Comparison of ENCODE assay signal across 8 cellular contexts in the genomic region with DNA sequence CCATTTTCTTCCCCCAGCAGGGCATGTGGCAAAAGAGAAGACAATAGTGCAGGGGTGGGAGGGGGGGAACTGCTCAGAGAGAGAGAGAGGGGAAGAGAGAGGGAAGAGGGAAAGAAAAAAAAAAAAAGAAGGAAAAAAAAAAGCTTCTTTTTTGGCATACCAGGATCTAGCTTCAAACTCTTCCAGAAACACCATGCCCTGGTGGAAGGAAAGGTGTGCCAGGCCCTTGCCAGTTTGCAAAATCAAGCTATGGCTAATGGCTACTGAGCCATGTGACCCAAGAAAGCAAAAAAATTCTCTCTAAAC. TPM values are rescaled to one million over a fixed set of nuclear protein-coding genes. Genes with fewer than 3 reads are reported as not detected.
DNase-seq lines count a peak whose midpoint lies in the region; ATAC-seq, FAIRE-seq and TF ChIP-seq lines count a peak whose summit lies in the region.

No MANE protein-coding gene starts in this region.

- dilution Hi-C loops in endothelial cell of umbilical vein (cut with MboI; ENCODE audit: extremely low pct_ligation_motif_present, low sequenced_read_pairs), result no loop called here

- CTCF ChIA-PET in Caco-2 (lab: Charles Lee) (interaction anchor here (0.5 to 10.2 kb wide), 18 partner anchors 17 to 1394 kb away, joined by 3 to 306 read pairs (median 5); partner anchors contain the start of gene NCOA3), PC-3 (lab: Charles Lee) (interaction anchor here (0.7 to 1.4 kb wide), 4 partner anchors 28 to 146 kb away, joined by 3 to 5 read pairs (median 4); partner anchors contain the start of gene NCOA3), endothelial cell of umbilical vein (lab: Charles Lee) (interaction anchor here (0.8 to 16.6 kb wide), 8 partner anchors 8 to 265 kb away, joined by 3 to 406 read pairs (median 10); no protein-coding TSS in a partner anchor)

- H3K36me3 ChIP-seq in Caco-2 (ENCODE audit: control insufficient read depth, insufficient read depth, low read length), result peaks cover 2% of the 10 kb centered on the region; the same call in 1 of the 2 replicates
- no peaks in the 10 kb centered on the region for H3K36me3 ChIP-seq in PC-3 (ENCODE audit: low read depth, low read length)
- H3K36me3 ChIP-seq in endothelial cell of umbilical vein (ENCODE audit: control insufficient read depth in 2 of 2, extremely low read depth in 1 of 2, insufficient read depth in 2 of 2, low read length in 2 of 2), result no peaks in the 10 kb centered on the region
- no peaks in the 10 kb centered on the region for H3K36me3 ChIP-seq in pancreas

- TF ChIP-seq POLR2A in endothelial cell of umbilical vein (IDR thresholded peaks at IDR 0.05; ENCODE audit: low read depth, low read length), result no peak

- H3K27me3 Mint-ChIP-seq in Caco-2 (ENCODE audit: insufficient read depth, unreplicated experiment), result no peaks in the 10 kb centered on the region

- peak overlapping the region; percentile 94 for H3K9ac ChIP-seq in PC-3 (ENCODE audit: low read length)
- H3K9ac ChIP-seq in endothelial cell of umbilical vein (replicated peaks; ENCODE audit: extremely low read depth, insufficient read depth, low read length), result peak overlapping the region; percentile 84

- H3K4me1 ChIP-seq in Caco-2 (peaks cover 70% of the 10 kb centered on the region), PC-3 (ENCODE audit: insufficient read depth, low read length) (peaks cover 99% of the 10 kb centered on the region), endothelial cell of umbilical vein (ENCODE audit: control insufficient read depth, extremely low read depth, insufficient read depth, low read length) (peaks cover 95% of the 10 kb centered on the region), pancreas (peaks cover 91 to 96% (median 93%) of the 10 kb centered on the region in 3 donors)

- ATAC-seq in PC-3 (no peak), pancreas (no peak), GM21825 (IDR thresholded peaks at IDR 0.05; ENCODE audit: unreplicated experiment) (no peak), HG03025 (IDR thresholded peaks at IDR 0.05; ENCODE audit: low FRiP score, unreplicated experiment) (no peak)

- no peaks in the 10 kb centered on the region for H3K9me1 ChIP-seq in endothelial cell of umbilical vein (replicated peaks; ENCODE audit: control insufficient read depth, extremely low read depth, insufficient read depth, low read length)

- peak overlapping the region; percentile 100 for H3K27ac Mint-ChIP-seq in Caco-2 (ENCODE audit: unreplicated experiment)

- H3K4me2 ChIP-seq in PC-3 (ENCODE audit: low read length) (peak overlapping the region; percentile 75), endothelial cell of umbilical vein (ENCODE audit: insufficient read depth, low read length) (peak overlapping the region; percentile 97)

- H3K79me2 ChIP-seq in PC-3 (ENCODE audit: low read length), result peaks cover 52% of the 10 kb centered on the region
- peaks cover 52% of the 10 kb centered on the region for H3K79me2 ChIP-seq in endothelial cell of umbilical vein (ENCODE audit: control insufficient read depth, insufficient read depth, low read length)

- H3K36me3 Mint-ChIP-seq in Caco-2 (ENCODE audit: insufficient read depth, unreplicated experiment), result peaks cover 59% of the 10 kb centered on the region

- H4K20me1 ChIP-seq in PC-3 (ENCODE audit: low read length), result no peaks in the 10 kb centered on the region
- no peaks in the 10 kb centered on the region for H4K20me1 ChIP-seq in endothelial cell of umbilical vein (replicated peaks; ENCODE audit: control insufficient read depth, extremely low read depth, insufficient read depth, low read length)

- peak overlapping the region; percentile 53 for H2AFZ ChIP-seq in PC-3 (ENCODE audit: low read length)
- no peak overlapping the region for H2AFZ ChIP-seq in endothelial cell of umbilical vein (ENCODE audit: low read depth, low read length)

- H3K4me1 Mint-ChIP-seq in Caco-2 (ENCODE audit: low read depth, unreplicated experiment), result peaks cover 67% of the 10 kb centered on the region

- H3K4me3 Mint-ChIP-seq in Caco-2 (ENCODE audit: unreplicated experiment), result peak overlapping the region; percentile 95

- peak overlapping the region; percentile 38 for H3K4me3 ChIP-seq in Caco-2 (ENCODE audit: low read depth, low read length)
- H3K4me3 ChIP-seq in PC-3 (ENCODE audit: low read length), result no peak overlapping the region
- peak overlapping the region in 2 of 3 experiments; percentile 35 to 82 for H3K4me3 ChIP-seq in endothelial cell of umbilical vein (replicated peaks in 1 of 3; ENCODE audit: insufficient read depth in 1 of 3, low read depth in 1 of 3, low read length in 3 of 3)
- peak overlapping the region in 1 of 4 donors; percentile 19 for H3K4me3 ChIP-seq in pancreas

- H3K27ac ChIP-seq in PC-3 (ENCODE audit: low read length) (peak overlapping the region; percentile 96), endothelial cell of umbilical vein (ENCODE audit: insufficient read depth, low read depth, low read length) (peak overlapping the region; percentile 97), pancreas (peak overlapping the region; percentile 94 to 99 (median 98))

- intact Hi-C loops in Caco-2 (cut with micrococcal nuclease; ENCODE audit: unreplicated experiment) (loop anchor here (1.0 kb wide), 1 partner anchor 15 kb away; no protein-coding TSS in a partner anchor), PC-3 (cut with micrococcal nuclease) (no loop called here), endothelial cell of umbilical vein (cut with micrococcal nuclease) (no loop called here), pancreas (cut with DNase I) (loop anchor here in 1 of 3 donors (5.0 kb wide), 1 partner anchor 39 kb away; no protein-coding TSS in a partner anchor)

- FAIRE-seq in endothelial cell of umbilical vein (lab: Jason Lieb, UNC) (no peak), pancreas (lab: Jason Lieb, UNC) (no peak), D721Med (lab: Jason Lieb, UNC) (no peak)

- no peaks in the 10 kb centered on the region for H3K9me3 Mint-ChIP-seq in Caco-2 (ENCODE audit: unreplicated experiment)

- BruUV-seq in Caco-2 (replicated peaks; lab: Mats Ljungman, UMichigan) (no TSS peak), PC-3 (replicated peaks; lab: Mats Ljungman, UMichigan) (no TSS peak), endothelial cell of umbilical vein (replicated peaks; lab: Mats Ljungman, UMichigan) (TSS peak; percentile 3)

- H3K9me2 ChIP-seq in PC-3 (replicated peaks; ENCODE audit: low read length), result no peaks in the 10 kb centered on the region

- H3K9me3 ChIP-seq in Caco-2, result no peaks in the 10 kb centered on the region
- H3K9me3 ChIP-seq in PC-3 (ENCODE audit: low read length), result no peaks in the 10 kb centered on the region
- no peaks in the 10 kb centered on the region for H3K9me3 ChIP-seq in endothelial cell of umbilical vein (replicated peaks; ENCODE audit: control insufficient read depth, insufficient read depth, low read length)
- H3K9me3 ChIP-seq in pancreas, result no peaks in the 10 kb centered on the region

- peaks cover 26% of the 10 kb centered on the region for H3F3A ChIP-seq in PC-3 (ENCODE audit: low read length, unreplicated experiment)

- TF ChIP-seq CTCF in Caco-2 (IDR thresholded peaks at IDR 0.05; ENCODE audit: insufficient read depth in 1 of 2, low read depth in 1 of 2, low read length in 1 of 2, severe bottlenecking in 1 of 2, unreplicated experiment in 1 of 2) (no peak), PC-3 (conservative IDR thresholded peaks at IDR 0.05; ENCODE audit: low read depth, low read length) (no peak), endothelial cell of umbilical vein (IDR thresholded peaks at IDR 0.05; ENCODE audit: extremely low read depth in 1 of 2, insufficient read depth in 1 of 2, low read depth in 1 of 2, low read length in 2 of 2) (no peak), pancreas (IDR thresholded peaks at IDR 0.05) (no peak), D721Med (IDR thresholded peaks at IDR 0.05; ENCODE audit: insufficient read depth, missing control alignments) (no peak)

- POLR2A ChIA-PET in Caco-2 (lab: Charles Lee) (interaction anchor here (0.6 to 7.8 kb wide), 29 partner anchors 9 to 1182 kb away, joined by 3 to 140 read pairs (median 8); partner anchors contain the start of gene NCOA3), PC-3 (lab: Charles Lee; ENCODE audit: unreplicated experiment) (interaction anchor here (0.6 to 0.7 kb wide), 2 partner anchors 36 to 39 kb away, joined by 3 to 6 read pairs; no protein-coding TSS in a partner anchor), endothelial cell of umbilical vein (lab: Charles Lee) (interaction anchor here (0.8 to 7.4 kb wide), 6 partner anchors 21 to 53 kb away, joined by 3 to 60 read pairs (median 6); no protein-coding TSS in a partner anchor)

- DNase-seq in Caco-2, result no peak
- no peak for DNase-seq in PC-3
- no peak for DNase-seq in endothelial cell of umbilical vein (ENCODE audit: low read depth, low spot score)
- no peak for DNase-seq in pancreas
- DNase-seq in DMS53 (lab: John Stamatoyannopoulos, UW), result no peak
- DNase-seq in D721Med (ENCODE audit: insufficient read length, low spot score), result no peak

- no peaks in the 10 kb centered on the region for H3K27me3 ChIP-seq in Caco-2 (replicated peaks; ENCODE audit: control insufficient read depth, insufficient read depth, low read length)
- H3K27me3 ChIP-seq in PC-3 (ENCODE audit: low read length), result no peaks in the 10 kb centered on the region
- H3K27me3 ChIP-seq in endothelial cell of umbilical vein (ENCODE audit: control insufficient read depth in 2 of 2, insufficient read depth in 2 of 2, low read length in 2 of 2), result no peaks in the 10 kb centered on the region
- no peaks in the 10 kb centered on the region for H3K27me3 ChIP-seq in pancreas

TF ChIP-seq in endothelial cell of umbilical vein, 7 proteins besides CTCF, POLR2A, EP300 and RAD21 (continues in another document):
- TF ChIP-seq GATA2 (IDR thresholded peaks at IDR 0.05; ENCODE audit: insufficient read depth, insufficient read length, low read depth, low read length) (no peak), POLR2AphosphoS5 (IDR thresholded peaks at IDR 0.05; ENCODE audit: insufficient read depth, low read depth, low read length) (no peak), MAX (IDR thresholded peaks at IDR 0.05; ENCODE audit: insufficient read depth, insufficient read length) (no peak), JUN (IDR thresholded peaks at IDR 0.05; ENCODE audit: borderline replicate concordance, insufficient read depth, insufficient read length, low read depth) (no peak)

RNA-seq across cellular contexts. Expression of gene ZMYND8, which starts 0.3 kb away (rescaled TPM):
- total RNA-seq in Caco-2 (2022), result 180 and 194 TPM in 2 replicates
- 11.6 and 12.8 TPM in 2 replicates for total RNA-seq in PC-3 (2014; rRNA removed)
- 75.2 and 76.3 TPM in 2 replicates for total RNA-seq in endothelial cell of umbilical vein
- polyA plus RNA-seq in endothelial cell of umbilical vein, result 26.4 and 30.6 TPM in 2 replicates
- 31.6 and 33.3 TPM in 2 replicates for polyA plus RNA-seq in endothelial cell of umbilical vein (2011; cell fraction: cytosol; rRNA removed)
- 107 and 122 TPM in 2 replicates for polyA plus RNA-seq in endothelial cell of umbilical vein (2011; cell fraction: nucleus; rRNA removed)
- 55.4 and 56.4 TPM in 2 replicates for polyA plus RNA-seq in endothelial cell of umbilical vein (2012)
- 47.8 and 61.9 TPM in 2 replicates for polyA minus RNA-seq in endothelial cell of umbilical vein
- polyA minus RNA-seq in endothelial cell of umbilical vein (2011; cell fraction: cytosol; rRNA and poly(A)+ RNA removed), result 6.9 TPM
- 82.0 and 106 TPM in 2 replicates for polyA minus RNA-seq in endothelial cell of umbilical vein (2011; cell fraction: nucleus; rRNA and poly(A)+ RNA removed)
- 10 to 100 TPM; 11.3 to 25.6 (median 18.5) TPM for total RNA-seq in pancreas
- polyA plus RNA-seq in pancreas, result 10 to 100 TPM; 10.8 to 13.9 TPM
